Comparison of ENCODE assay signal across 8 cellular contexts in genomic region chr2:130332271-130333073, GRCh38. TPM values are rescaled to one million over a fixed set of nuclear protein-coding genes. Genes with fewer than 3 reads are reported as not detected.
A peak's percentile ranks its signal among the peaks of the same experiment; 100 is the strongest.
DNase-seq lines count a peak whose midpoint lies in the region; ATAC-seq, FAIRE-seq and TF ChIP-seq lines count a peak whose summit lies in the region.

No MANE protein-coding gene starts in this region.

- H3K27me3 ChIP-seq in HepG2 (ENCODE audit: control insufficient read depth in 1 of 2, insufficient read depth in 2 of 2, low read length in 2 of 2): peaks cover 0 to 43% of the 10 kb centered on the region in 2 experiments; a peak in 3 of 5 replicates

- in situ Hi-C loops in HepG2 (cut with HindIII; ENCODE audit: extremely low pct_ligation_motif_present, low pct_unique_long_range_greater_than_20kb): loop anchor here (5.0 to 10.0 kb wide), 3 partner anchors 150 to 398 kb away; partner anchors contain the start of genes MZT2B and SMPD4

- no peaks in the 10 kb centered on the region for H3K79me2 ChIP-seq in HepG2 (ENCODE audit: insufficient read depth, low read length)

- H3K4me3 ChIP-seq in AG04449 (ENCODE audit: low read depth, low read length) (no peak overlapping the region), choroid plexus epithelial cell (ENCODE audit: low read depth, low read length) (peak overlapping the region; percentile 14), HepG2 (replicated peaks in 1 of 3; ENCODE audit: insufficient read depth in 1 of 3, low read depth in 2 of 3, low read length in 3 of 3) (peak overlapping the region; percentile 0 to 58 (median 53); a peak in 4 of 6 replicates)

- no peak for TF ChIP-seq POLR2A in HepG2 (IDR thresholded peaks at IDR 0.05; ENCODE audit: insufficient read depth in 1 of 2, low read depth in 2 of 2, low read length in 2 of 2)

- peak overlapping the region; percentile 73 for H2AFZ ChIP-seq in HepG2 (ENCODE audit: low read length)

- intact Hi-C loops in HepG2 (cut with micrococcal nuclease; ENCODE audit: unreplicated experiment): loop anchor here (1.0 kb wide), 2 partner anchors 149 to 176 kb away; no protein-coding TSS in a partner anchor

- 34% methylated on average over 29 of the region's 29 CpGs for WGBS in HepG2 (ENCODE audit: low lambda C conversion rate)

- H3K9me3 ChIP-seq in HepG2 (ENCODE audit: low read length): no peaks in the 10 kb centered on the region

- BruUV-seq in HepG2 (replicated peaks; lab: Mats Ljungman, UMichigan): no TSS peak

- peak; percentile 96 for TF ChIP-seq CTCF in AG04449 (IDR thresholded peaks at IDR 0.05; ENCODE audit: insufficient read depth, low read length, missing control alignments)
- peak; percentile 99 for TF ChIP-seq CTCF in choroid plexus epithelial cell (conservative IDR thresholded peaks at IDR 0.05; ENCODE audit: low read depth, low read length)
- peak; percentile 97 for TF ChIP-seq CTCF in HepG2 (CRISPR knock-in tag; IDR thresholded peaks at IDR 0.05)

- peak; percentile 90 for FAIRE-seq in HepG2 (lab: Jason Lieb, UNC)

- ATAC-seq in GM18498 (IDR thresholded peaks at IDR 0.05; ENCODE audit: unreplicated experiment) (peak; percentile 92), HG02973 (IDR thresholded peaks at IDR 0.05; ENCODE audit: unreplicated experiment) (peak; percentile 92), HepG2 (peak; percentile 62)

- no peak for TF ChIP-seq EP300 in HepG2 (IDR thresholded peaks at IDR 0.05; ENCODE audit: low read depth in 2 of 2, low read length in 2 of 2)
- no peak for TF ChIP-seq EP300 in HepG2 (CRISPR knock-in tag; IDR thresholded peaks at IDR 0.05; ENCODE audit: borderline replicate concordance)

- H4K20me1 ChIP-seq in HepG2 (ENCODE audit: insufficient read depth, low read length): no peaks in the 10 kb centered on the region

- POLR2A ChIA-PET in AG04449 (lab: Yijun Ruan, JAX) (interaction anchor here (0.7 to 1.0 kb wide), 3 partner anchors 11 to 151 kb away, joined by 3 to 4 read pairs (median 3); partner anchors contain the start of genes IMP4, MZT2B and SMPD4), HepG2 (lab: Yijun Ruan, JAX) (interaction anchor here (2.7 kb wide), 1 partner anchor 10 kb away, joined by 26 read pairs; the partner anchor contains the start of gene IMP4)

- H3K36me3 ChIP-seq in HepG2 (replicated peaks in 1 of 2; ENCODE audit: control insufficient read depth in 1 of 2, insufficient read depth in 2 of 2, low read length in 2 of 2): no peaks in the 10 kb centered on the region

- DNase-seq in AG04449 (ENCODE audit: low read depth, low spot score) (no peak), NCI-H2171 treated with DMSO at 0.1 percent for 48 hours (lab: John Stamatoyannopoulos, UW) (peak; percentile 71), choroid plexus epithelial cell (ENCODE audit: low read depth) (peak; percentile 90), HepG2 (ENCODE audit: low spot score) (peak; percentile 54)
- DNase-seq in activated CD4-positive, alpha-beta T cell treated with anti-CD3 and anti-CD28 coated beads for 48 hours: peak; percentile 83
- peak; percentile 51 to 59 (median 53) for DNase-seq in stimulated activated CD4-positive, alpha-beta T cell treated with anti-CD3 and anti-CD28 coated beads, TNF-alpha, amount 100 ng/mL, for 48 hours (ENCODE audit: low read depth in 3 of 3)

- CTCF ChIA-PET in AG04449 (lab: Yijun Ruan, JAX): interaction anchor here (0.8 to 8.7 kb wide), 15 partner anchors 10 to 396 kb away, joined by 3 to 88 read pairs (median 6); partner anchors contain the start of genes IMP4, MZT2B and SMPD4
- CTCF ChIA-PET in HepG2 (lab: Yijun Ruan, JAX; ENCODE audit: low intra/inter-chr PET ratio, low total read pairs): interaction anchor here (0.9 to 2.8 kb wide), 4 partner anchors 151 to 396 kb away, joined by 3 to 19 read pairs (median 8); partner anchors contain the start of genes CCDC74B, MZT2B and SMPD4

- H3K4me2 ChIP-seq in HepG2 (ENCODE audit: low read depth, low read length): peak overlapping the region; percentile 77

- no peak overlapping the region for H3K27ac ChIP-seq in HepG2 (ENCODE audit: extremely low read length, insufficient read depth, low read length)

- peak overlapping the region; percentile 46; the same call in 1 of the 2 replicates for H3K9ac ChIP-seq in HepG2 (ENCODE audit: insufficient read depth, low read depth, low read length)

- peaks cover 46% of the 10 kb centered on the region for H3K4me1 ChIP-seq in HepG2 (ENCODE audit: insufficient read depth, low read length)

- TF ChIP-seq RAD21 in HepG2 (CRISPR knock-in tag; IDR thresholded peaks at IDR 0.05): peak; percentile 95

TF ChIP-seq in HepG2, 621 proteins besides CTCF, POLR2A, EP300 and RAD21 (continues in another document):
- TF ChIP-seq ATF2 (CRISPR knock-in tag; IDR thresholded peaks at IDR 0.05) (0 out of 2 replicates have a peak, but pooled peaks have one; percentile 45), HNF1B (CRISPR knock-in tag; IDR thresholded peaks at IDR 0.05) (peak; percentile 40; the same call in 1 of the 2 replicates)

RNA-seq across cellular contexts. Expression of gene IMP4, which starts 10.2 kb away (rescaled TPM):
- 142 and 153 TPM in 2 replicates for total RNA-seq in HepG2 (2016; rRNA removed; fragmentation: Illumina TruSeq; extraction: Trizol)
- 85.2 and 85.6 TPM in 2 replicates for total RNA-seq in HepG2 (2016; cell fraction: cytosol; rRNA removed; fragmentation: Illumina TruSeq; extraction: Trizol; ENCODE audit: low read depth)
- 148 and 152 TPM in 2 replicates for total RNA-seq in HepG2 (2016; cell fraction: insoluble cytoplasmic fraction; rRNA removed; fragmentation: Illumina TruSeq; extraction: Trizol)
- total RNA-seq in HepG2 (2016; cell fraction: membrane; rRNA removed; fragmentation: Illumina TruSeq; extraction: Trizol): 114 and 119 TPM in 2 replicates
- total RNA-seq in HepG2 (2016; cell fraction: nucleus; rRNA removed; fragmentation: Illumina TruSeq; extraction: Trizol): 83.0 and 87.0 TPM in 2 replicates
- 158 and 167 TPM in 2 replicates for polyA plus RNA-seq in HepG2 (2011; rRNA removed)
- 161 and 264 TPM in 2 replicates for polyA plus RNA-seq in HepG2 (2011; cell fraction: cytosol; rRNA removed)
- polyA plus RNA-seq in HepG2 (2011; cell fraction: nucleus; rRNA removed): 321 and 379 TPM in 2 replicates
- 91.4 and 129 TPM in 2 replicates for polyA plus RNA-seq in HepG2 (2012)
- 122 and 142 TPM in 2 replicates for polyA plus RNA-seq in HepG2 (2016; cell fraction: cytosol; fragmentation: Illumina TruSeq; extraction: Trizol; ENCODE audit: low read depth)
- 167 and 186 TPM in 2 replicates for polyA plus RNA-seq in HepG2 (2016; cell fraction: insoluble cytoplasmic fraction; fragmentation: Illumina TruSeq; extraction: Trizol; ENCODE audit: low read depth)
- 126 and 131 TPM in 2 replicates for polyA plus RNA-seq in HepG2 (2016; cell fraction: membrane; fragmentation: Illumina TruSeq; extraction: Trizol; ENCODE audit: low read depth)
- polyA plus RNA-seq in HepG2 (2016; cell fraction: nucleus; fragmentation: Illumina TruSeq; extraction: Trizol; ENCODE audit: insufficient read depth, low read depth): 177 and 185 TPM in 2 replicates
- 143 and 197 TPM in 2 replicates for polyA minus RNA-seq in HepG2 (2011; rRNA and poly(A)+ RNA removed; ENCODE audit: low replicate concordance)
- 41.3 and 41.8 TPM in 2 replicates for polyA minus RNA-seq in HepG2 (2011; cell fraction: cytosol; rRNA and poly(A)+ RNA removed)
- 91.3 and 103 TPM in 2 replicates for polyA minus RNA-seq in HepG2 (2011; cell fraction: nucleus; rRNA and poly(A)+ RNA removed)

RNA-seq across cellular contexts. Expression of gene PTPN18, which starts 23.4 kb away (rescaled TPM):
- total RNA-seq in HepG2 (2016; rRNA removed; fragmentation: Illumina TruSeq; extraction: Trizol): 10.8 and 14.8 TPM in 2 replicates
- 8.0 and 13.0 TPM in 2 replicates for total RNA-seq in HepG2 (2016; cell fraction: cytosol; rRNA removed; fragmentation: Illumina TruSeq; extraction: Trizol; ENCODE audit: low read depth)
- total RNA-seq in HepG2 (2016; cell fraction: insoluble cytoplasmic fraction; rRNA removed; fragmentation: Illumina TruSeq; extraction: Trizol): 7.6 and 15.8 TPM in 2 replicates
- total RNA-seq in HepG2 (2016; cell fraction: membrane; rRNA removed; fragmentation: Illumina TruSeq; extraction: Trizol): 16.2 and 20.0 TPM in 2 replicates
- total RNA-seq in HepG2 (2016; cell fraction: nucleus; rRNA removed; fragmentation: Illumina TruSeq; extraction: Trizol): 20.9 and 28.1 TPM in 2 replicates
- polyA plus RNA-seq in HepG2 (2011; rRNA removed): 39.5 and 39.6 TPM in 2 replicates
- 19.5 and 25.1 TPM in 2 replicates for polyA plus RNA-seq in HepG2 (2011; cell fraction: cytosol; rRNA removed)
- 126 and 152 TPM in 2 replicates for polyA plus RNA-seq in HepG2 (2011; cell fraction: nucleus; rRNA removed)
- polyA plus RNA-seq in HepG2 (2012): 18.3 and 19.5 TPM in 2 replicates
- polyA plus RNA-seq in HepG2 (2016; cell fraction: cytosol; fragmentation: Illumina TruSeq; extraction: Trizol; ENCODE audit: low read depth): 10.6 and 15.8 TPM in 2 replicates
- 14.2 and 24.0 TPM in 2 replicates for polyA plus RNA-seq in HepG2 (2016; cell fraction: insoluble cytoplasmic fraction; fragmentation: Illumina TruSeq; extraction: Trizol; ENCODE audit: low read depth)
- 22.4 and 27.8 TPM in 2 replicates for polyA plus RNA-seq in HepG2 (2016; cell fraction: membrane; fragmentation: Illumina TruSeq; extraction: Trizol; ENCODE audit: low read depth)
- 91.6 and 101 TPM in 2 replicates for polyA plus RNA-seq in HepG2 (2016; cell fraction: nucleus; fragmentation: Illumina TruSeq; extraction: Trizol; ENCODE audit: insufficient read depth, low read depth)
- 47.1 and 49.5 TPM in 2 replicates for polyA minus RNA-seq in HepG2 (2011; rRNA and poly(A)+ RNA removed; ENCODE audit: low replicate concordance)
- 13.8 and 15.2 TPM in 2 replicates for polyA minus RNA-seq in HepG2 (2011; cell fraction: cytosol; rRNA and poly(A)+ RNA removed)
- 62.4 and 69.0 TPM in 2 replicates for polyA minus RNA-seq in HepG2 (2011; cell fraction: nucleus; rRNA and poly(A)+ RNA removed)
